In genomic region chr1:93715529-93716126, GRCh38 we compare ENCODE assay signal across 9 cellular contexts. TPM values are rescaled to one million over a fixed set of nuclear protein-coding genes. Genes with fewer than 3 reads are reported as not detected.
DNase-seq lines count a peak whose midpoint lies in the region; ATAC-seq, FAIRE-seq and TF ChIP-seq lines count a peak whose summit lies in the region.
"Had no signal": no experiment of that assay in that cellular context is flagged by ENCODE, and none has a peak within 500 bp of the region (broad histone marks: within the 10 kb centered on the region; RNA-seq: fewer than 3 reads in every experiment).

No MANE protein-coding gene starts in this region.

- DNase-seq in GM12892 (ENCODE audit: insufficient read length) (no peak), NCI-H2171 treated with DMSO at 0.1 percent for 48 hours (lab: John Stamatoyannopoulos, UW) (peak; percentile 81), Ammon's horn (ENCODE audit: low spot score) (no peak), mucosa of descending colon (no peak), NCI-H2081 treated with DMSO at 0.1 percent for 48 hours (lab: John Stamatoyannopoulos, UW) (no peak), gastrocnemius medialis (no peak)

- ATAC-seq in GM21619 (IDR thresholded peaks at IDR 0.05; ENCODE audit: unreplicated experiment) (peak; percentile 59), mucosa of descending colon (no peak), gastrocnemius medialis (no peak)

- intact Hi-C loops in mucosa of descending colon (cut with DNase I, micrococcal nuclease): no loop called here
- intact Hi-C loops in gastrocnemius medialis (cut with DNase I; ENCODE audit: low total_unique reads): no loop called here

- H3K27me3 ChIP-seq in gastrocnemius medialis: no peaks in the 10 kb centered on the region

- no peaks in the 10 kb centered on the region for H3K9me3 ChIP-seq in mucosa of descending colon
- H3K9me3 ChIP-seq in gastrocnemius medialis: no peaks in the 10 kb centered on the region

- H3K36me3 ChIP-seq in mucosa of descending colon (ENCODE audit: low read depth) (no peaks in the 10 kb centered on the region), gastrocnemius medialis (no peaks in the 10 kb centered on the region)

- peaks cover 4% of the 10 kb centered on the region for H3K36me3 Mint-ChIP-seq in brain

- peak overlapping the region in 4 of 5 experiments; percentile 7 to 85 (median 52) for H3K27ac Mint-ChIP-seq in brain

- H3K27me3 Mint-ChIP-seq in brain: no peaks in the 10 kb centered on the region

- no peak overlapping the region for H3K27ac ChIP-seq in gastrocnemius medialis
- H3K27ac ChIP-seq: parathyroid adenoma had no signal

- FAIRE-seq in GM12892 (lab: Jason Lieb, UNC): peak; percentile 94

- TF ChIP-seq POLR2A in GM12892 (IDR thresholded peaks at IDR 0.05; ENCODE audit: low read depth, low read length): no peak
- no peak for TF ChIP-seq POLR2A in gastrocnemius medialis (IDR thresholded peaks at IDR 0.05)

- no peak overlapping the region for H3K4me3 ChIP-seq in mucosa of descending colon
- H3K4me3 ChIP-seq in gastrocnemius medialis: no peak overlapping the region

- H3K9me3 Mint-ChIP-seq in brain: peaks cover 0 to 14% (median 2%) of the 10 kb centered on the region in 5 experiments

- no peak for TF ChIP-seq CTCF in brain (conservative IDR thresholded peaks at IDR 0.05)
- no peak for TF ChIP-seq CTCF in mucosa of descending colon (IDR thresholded peaks at IDR 0.05)
- no peak for TF ChIP-seq CTCF in gastrocnemius medialis (IDR thresholded peaks at IDR 0.05 in 4 of 5, conservative IDR thresholded peaks at IDR 0.05 in 1 of 5)

- in situ Hi-C loops in gastrocnemius medialis (cut with MboI; ENCODE audit: low sequenced_read_pairs in 4 of 4): no loop called here

- peaks cover 37% of the 10 kb centered on the region for H3K4me1 Mint-ChIP-seq in brain

- no peaks in the 10 kb centered on the region for H3K4me1 ChIP-seq in mucosa of descending colon (ENCODE audit: low read depth)
- H3K4me1 ChIP-seq in gastrocnemius medialis: peaks cover 11 to 15% of the 10 kb centered on the region in 2 donors
- H3K4me1 ChIP-seq: parathyroid adenoma had no signal

- no peak overlapping the region for H3K4me3 Mint-ChIP-seq in brain

RNA-seq across cellular contexts. Expression of gene BCAR3, which starts 34.0 kb away (rescaled TPM):
- polyA plus RNA-seq in GM12892 (2012; ENCODE audit: missing spikeins): 3.5 TPM
- polyA plus RNA-seq in brain (ENCODE audit: insufficient read depth, low read depth, low replicate concordance): 14.4 TPM
- 10 to 100 TPM; 37.2 to 73.7 (median 54.3) TPM for total RNA-seq in mucosa of descending colon
- total RNA-seq in gastrocnemius medialis: 10 to 100 TPM; 17.1 to 25.0 (median 22.9) TPM
